Comparison of ENCODE assay signal across 11 cellular contexts in genomic region chr9:98222885-98223640, GRCh38. TPM values are rescaled to one million over a fixed set of nuclear protein-coding genes. Genes with fewer than 3 reads are reported as not detected.
DNase-seq lines count a peak whose midpoint lies in the region; ATAC-seq, FAIRE-seq and TF ChIP-seq lines count a peak whose summit lies in the region.
"Had no signal": no experiment of that assay in that cellular context is flagged by ENCODE, and none has a peak within 500 bp of the region (broad histone marks: within the 10 kb centered on the region; RNA-seq: fewer than 3 reads in every experiment).

No MANE protein-coding gene starts in this region.

- peak overlapping the region; percentile 73 for H3K27ac ChIP-seq in mesodermal cell (ENCODE audit: low read depth, low read length, severe bottlenecking)

- peaks cover 7% of the 10 kb centered on the region for H3K4me1 ChIP-seq in mesodermal cell (ENCODE audit: control insufficient read depth, insufficient read depth, low read length, poor library complexity, severe bottlenecking)
- H3K4me1 ChIP-seq: adrenal gland had no signal

- H3K4me3 ChIP-seq in bronchial epithelial cell (ENCODE audit: low read depth, low read length) (no peak overlapping the region), mesodermal cell (ENCODE audit: extremely low read depth, insufficient read depth, low read length, poor library complexity, severe bottlenecking) (no peak overlapping the region)
- H3K4me3 ChIP-seq: adrenal gland had no signal

- in situ Hi-C loops in GM13977 (cut with MboI; ENCODE audit: low pct_unique_long_range_greater_than_20kb, low sequenced_read_pairs, unreplicated experiment), result no loop called here

- H3K36me3 ChIP-seq in bronchial epithelial cell (ENCODE audit: control insufficient read depth, insufficient read depth, low read length) (peaks cover 39% of the 10 kb centered on the region), mesodermal cell (ENCODE audit: control insufficient read depth, insufficient read depth, low read length) (no peaks in the 10 kb centered on the region)

- FAIRE-seq in HTR-8/SVneo (lab: Jason Lieb, UNC) (peak; percentile 40), bronchial epithelial cell (lab: Jason Lieb, UNC) (peak; percentile 96)

- no peak for ATAC-seq in GM19023 (IDR thresholded peaks at IDR 0.05; ENCODE audit: unreplicated experiment)
- no peak for ATAC-seq in GM19035 (IDR thresholded peaks at IDR 0.05; ENCODE audit: unreplicated experiment)
- ATAC-seq: T-cell had no signal

- DNase-seq in AG08396 (ENCODE audit: low spot score) (peak; percentile 95), HTR-8/SVneo (ENCODE audit: insufficient read length, low spot score) (peak; percentile 92), bronchial epithelial cell (ENCODE audit: low read depth) (peak; percentile 100), activated gamma-delta T cell treated with Interleukin-2 at 50 U/mL for 16 hours (no peak), GM13977 (ENCODE audit: low spot score) (no peak)
- DNase-seq: Karpas-422, T-cell had no signal

- H3K27me3 ChIP-seq in bronchial epithelial cell (ENCODE audit: control insufficient read depth, insufficient read depth, low read length), result no peaks in the 10 kb centered on the region
- H3K27me3 ChIP-seq: adrenal gland had no signal

- no peaks in the 10 kb centered on the region for H3K9me3 ChIP-seq in mesodermal cell (ENCODE audit: control insufficient read depth, low read length)
- H3K9me3 ChIP-seq: adrenal gland had no signal

- TF ChIP-seq CTCF in bronchial epithelial cell (IDR thresholded peaks at IDR 0.05; ENCODE audit: insufficient read depth, low read length, severe bottlenecking) (no peak), GM13977 (IDR thresholded peaks at IDR 0.05; ENCODE audit: extremely low read depth, insufficient read depth, missing control alignments) (no peak)

- WGBS in mesodermal cell (ENCODE audit: insufficient coverage in 2 of 2), 2 experiments, result 50 to 84% methylated on average over 1 to 4 of the region's 4 CpGs

RNA-seq across cellular contexts. Expression of gene CORO2A, which starts 30.6 kb away (rescaled TPM):
- 22.1 and 34.7 TPM in 2 replicates for total RNA-seq in bronchial epithelial cell
- polyA plus RNA-seq in mesodermal cell (2013, experiment 1 of 2), result 17.3 TPM
- polyA plus RNA-seq in mesodermal cell (2013, experiment 2 of 2), result 14.8 TPM

RNA-seq across cellular contexts. Expression of gene TBC1D2, which starts 32.4 kb away (rescaled TPM):
- total RNA-seq in bronchial epithelial cell, result 46.0 and 54.0 TPM in 2 replicates
- polyA plus RNA-seq in mesodermal cell (2013, experiment 1 of 2), result 0.88 TPM
- 1.3 TPM for polyA plus RNA-seq in mesodermal cell (2013, experiment 2 of 2)

Comparison
In these comparisons a context has a peak if more than half of its experiments do, and no peak if none do; other contexts are left out.
1. DNase-seq: peak in AG08396 (single experiment), HTR-8/SVneo (single experiment) and bronchial epithelial cell (single experiment); none in activated gamma-delta T cell treated with Interleukin-2 at 50 U/mL for 16 hours (single experiment) and GM13977 (single experiment).